1 cellular context compared by ENCODE assay signal in genomic region chr4:108432418-108432817, GRCh38.
TF ChIP-seq lines count a peak whose summit lies in the region.

No MANE protein-coding gene starts in this region.

TF ChIP-seq in HEK293T, 16 proteins besides CTCF, POLR2A, EP300 and RAD21 (continued from another document):
- TF ChIP-seq LEF1 (IDR thresholded peaks at IDR 0.05; ENCODE audit: borderline replicate concordance) (no peak), L3MBTL2 (conservative IDR thresholded peaks at IDR 0.05) (no peak), FOXK2 (IDR thresholded peaks at IDR 0.05) (no peak), FOXA1 (IDR thresholded peaks at IDR 0.05) (no peak), CTBP1 (IDR thresholded peaks at IDR 0.05; ENCODE audit: borderline replicate concordance) (no peak), SP1 (IDR thresholded peaks at IDR 0.05) (no peak), TARDBP (IDR thresholded peaks at IDR 0.05) (no peak)
